In the genomic region with DNA sequence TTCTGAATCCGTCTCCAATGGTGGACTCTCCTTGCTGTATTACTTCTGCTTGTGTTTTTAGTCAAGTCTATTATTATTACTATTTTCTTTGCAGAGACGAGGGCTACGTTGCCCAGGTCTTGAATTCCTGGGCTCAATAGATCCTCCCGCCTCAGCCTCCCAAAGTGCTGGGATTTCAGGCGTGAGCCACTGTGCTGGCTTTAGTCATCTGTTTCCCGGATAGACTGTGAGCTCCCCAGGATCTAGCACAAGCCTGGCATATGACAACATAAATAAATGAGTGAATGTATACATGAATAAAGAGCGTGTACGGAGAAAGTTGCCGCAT, we compare ENCODE assay signal across 8 cellular contexts. TPM values are rescaled to one million over a fixed set of nuclear protein-coding genes. Genes with fewer than 3 reads are reported as not detected.
DNase-seq lines count a peak whose midpoint lies in the region; ATAC-seq and TF ChIP-seq lines count a peak whose summit lies in the region.

No MANE protein-coding gene starts in this region.

- TF ChIP-seq POLR2A in erythroblast (IDR thresholded peaks at IDR 0.05; ENCODE audit: low read length) = no peak

- intact Hi-C loops in natural killer cell (cut with micrococcal nuclease) = loop anchor here (1.0 kb wide), 2 partner anchors 20 to 116 kb away; partner anchors contain the start of genes CAMLG and TXNDC15

- H3K9me3 Mint-ChIP-seq in natural killer cell = no peaks in the 10 kb centered on the region

- peak; percentile 17 for ATAC-seq in HG03565 (IDR thresholded peaks at IDR 0.05; ENCODE audit: unreplicated experiment)
- ATAC-seq in natural killer cell = no peak

- peak overlapping the region; percentile 96 to 98 for H3K27ac Mint-ChIP-seq in natural killer cell

- no peaks in the 10 kb centered on the region for H3K27me3 Mint-ChIP-seq in natural killer cell (ENCODE audit: low read depth in 2 of 2)

- TF ChIP-seq CTCF in GM12864 (IDR thresholded peaks at IDR 0.05; ENCODE audit: low read depth, low read length, missing control alignments) (no peak), natural killer cell (IDR thresholded peaks at IDR 0.05) (no peak)

- H3K27ac ChIP-seq in cingulate gyrus (ENCODE audit: low read depth, low read length) = peak overlapping the region; percentile 70

- peak overlapping the region; percentile 82 for H3K4me3 ChIP-seq in GM12864 (ENCODE audit: low read depth, low read length)

- DNase-seq in GM12864 (ENCODE audit: low read depth) (no peak), natural killer cell (no peak), erythroblast (lab: John Stamatoyannopoulos, UW) (no peak), NCI-H1105 treated with DMSO at 0.1 percent for 48 hours (lab: John Stamatoyannopoulos, UW) (no peak), hippocampal formation (lab: John Stamatoyannopoulos, UW) (no peak), NCI-H128 (lab: John Stamatoyannopoulos, UW; ENCODE audit: unreplicated experiment) (no peak)

- H3K4me1 Mint-ChIP-seq in natural killer cell = peaks cover 28 to 38% of the 10 kb centered on the region in 2 donors

- H3K4me3 Mint-ChIP-seq in natural killer cell = peak overlapping the region; percentile 100

- H3K36me3 Mint-ChIP-seq in natural killer cell = no peaks in the 10 kb centered on the region

RNA-seq across cellular contexts. Expression of gene DDX46, which starts 0.4 kb away (rescaled TPM):
- total RNA-seq in natural killer cell = 10 to 100 TPM; 61.4 to 74.8 (median 67.2) TPM

RNA-seq across cellular contexts. Expression of gene CAMLG, which starts 19.8 kb away (rescaled TPM):
- total RNA-seq in natural killer cell = 10 to 100 TPM; 23.5 to 35.9 (median 34.6) TPM
